Comparison of ENCODE assay signal across 8 cellular contexts in the genomic region with DNA sequence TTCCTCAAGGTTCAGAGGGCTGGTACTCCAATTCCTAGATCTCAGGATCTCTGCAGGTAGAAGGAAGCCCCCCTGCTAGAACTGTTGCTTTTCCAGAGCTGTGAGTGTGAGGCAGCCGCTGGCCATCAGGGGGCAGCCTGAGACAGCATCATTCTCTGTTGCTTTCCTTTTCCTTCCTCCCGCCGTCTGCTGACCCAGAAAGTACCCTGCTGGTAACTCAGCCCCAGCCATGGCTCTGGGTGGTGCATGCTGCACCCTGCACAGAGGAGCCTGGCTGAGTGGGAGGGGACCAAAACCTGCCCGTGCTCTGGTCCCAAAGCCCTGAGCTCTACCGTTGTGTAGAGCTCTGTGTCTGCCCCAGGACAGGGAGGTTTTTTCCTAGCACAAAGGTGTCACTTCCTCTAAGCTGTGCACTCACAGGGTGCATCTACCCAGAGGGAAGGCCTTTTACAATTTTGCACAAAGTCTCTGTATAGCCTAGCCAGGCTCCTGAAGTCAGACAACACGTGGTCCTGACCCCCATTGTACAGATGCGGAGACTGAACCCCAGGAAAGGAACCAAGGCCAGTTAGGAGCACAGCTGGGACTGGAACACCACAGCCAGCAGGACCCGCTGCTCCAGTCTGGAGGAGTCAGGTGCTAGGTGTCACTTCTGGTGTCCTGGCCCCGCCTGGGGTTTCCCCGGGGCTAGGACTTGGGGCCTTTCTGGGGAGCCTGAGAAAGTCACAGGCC. TPM values are rescaled to one million over a fixed set of nuclear protein-coding genes. Genes with fewer than 3 reads are reported as not detected.
A peak's percentile ranks its signal among the peaks of the same experiment; 100 is the strongest.
DNase-seq lines count a peak whose midpoint lies in the region; ATAC-seq and TF ChIP-seq lines count a peak whose summit lies in the region.

No MANE protein-coding gene starts in this region.

- no peaks in the 10 kb centered on the region for H3K79me2 ChIP-seq in neural cell (replicated peaks; ENCODE audit: insufficient read depth, low read length)

- peak; percentile 69 to 90 (median 87) for DNase-seq in Peyer's patch
- peak; percentile 83 to 87 for DNase-seq in activated T-cell treated with anti-CD3 and anti-CD28 coated beads, Interleukin-2, amount 50 U/mL, for 48 hours
- DNase-seq in esophagus squamous epithelium (lab: John Stamatoyannopoulos, UW) = no peak
- DNase-seq in stimulated activated naive CD4-positive, alpha-beta T cell (lab: John Stamatoyannopoulos, UW) = peak; percentile 55 to 86 (median 66)

- peak overlapping the region in 3 of 4 donors; percentile 9 to 42 (median 25) for H3K27ac ChIP-seq in Peyer's patch
- peak overlapping the region; percentile 4 to 80 (median 64) for H3K27ac ChIP-seq in esophagus squamous epithelium
- no peak overlapping the region for H3K27ac ChIP-seq in neural cell (ENCODE audit: low read length)

- H2AFZ ChIP-seq in neural cell (ENCODE audit: low read depth, low read length) = no peak overlapping the region

- H3K9me3 ChIP-seq in Peyer's patch (no peaks in the 10 kb centered on the region), esophagus squamous epithelium (no peaks in the 10 kb centered on the region), neural cell (ENCODE audit: low read length) (no peaks in the 10 kb centered on the region)

- no peaks in the 10 kb centered on the region for H4K20me1 ChIP-seq in neural cell (ENCODE audit: insufficient read depth)

- no peak for TF ChIP-seq EP300 in neural cell (conservative IDR thresholded peaks at IDR 0.05; ENCODE audit: poor library complexity, severe bottlenecking)

- peak; percentile 99 for TF ChIP-seq RAD21 in neural cell (conservative IDR thresholded peaks at IDR 0.05)

- ATAC-seq in GM19023 (IDR thresholded peaks at IDR 0.05; ENCODE audit: unreplicated experiment) = no peak

- H3K4me3 ChIP-seq in GM12875 (ENCODE audit: low read depth, low read length) (no peak overlapping the region), Peyer's patch (no peak overlapping the region), esophagus squamous epithelium (peak overlapping the region in 2 of 4 donors; percentile 13 to 41), neural cell (ENCODE audit: low read length) (no peak overlapping the region)

- H3K27me3 ChIP-seq in Peyer's patch (no peaks in the 10 kb centered on the region), esophagus squamous epithelium (peaks cover 0 to 1% (median 0%) of the 10 kb centered on the region in 4 donors), neural cell (ENCODE audit: insufficient read depth, low read depth, low read length) (peaks cover 4% of the 10 kb centered on the region)

- TF ChIP-seq POLR2A in Peyer's patch (IDR thresholded peaks at IDR 0.05) (no peak), esophagus squamous epithelium (IDR thresholded peaks at IDR 0.05) (no peak)

- no peak overlapping the region for H3K9ac ChIP-seq in neural cell (ENCODE audit: low read length)

- peak; percentile 93 for TF ChIP-seq CTCF in GM12875 (IDR thresholded peaks at IDR 0.05; ENCODE audit: borderline replicate concordance, insufficient read depth, low read depth, low read length)
- peak; percentile 60 for TF ChIP-seq CTCF in LNCAP (IDR thresholded peaks at IDR 0.05)
- peak; percentile 73 to 97 (median 92) for TF ChIP-seq CTCF in Peyer's patch (IDR thresholded peaks at IDR 0.05)
- TF ChIP-seq CTCF in esophagus squamous epithelium (IDR thresholded peaks at IDR 0.05) = peak; percentile 85 to 96 (median 93)
- TF ChIP-seq CTCF in neural cell (IDR thresholded peaks at IDR 0.05; ENCODE audit: poor library complexity, severe bottlenecking) = peak; percentile 97

- 0 to 3% methylated on average over 3 to 5 of the region's 10 CpGs for WGBS in esophagus squamous epithelium, 2 donors

- H3K4me2 ChIP-seq in neural cell (ENCODE audit: low read length) = no peak overlapping the region

- H3K36me3 ChIP-seq in Peyer's patch (no peaks in the 10 kb centered on the region), esophagus squamous epithelium (no peaks in the 10 kb centered on the region), neural cell (ENCODE audit: insufficient read depth, low read length) (no peaks in the 10 kb centered on the region)

- intact Hi-C loops in esophagus squamous epithelium (cut with DNase I) = loop anchor here (2.0 to 10.0 kb wide), 3 partner anchors 108 to 286 kb away; a partner anchor contains a TSS

- H3K4me1 ChIP-seq in Peyer's patch (no peaks in the 10 kb centered on the region), esophagus squamous epithelium (peaks cover 17 to 82% (median 58%) of the 10 kb centered on the region in 3 donors)

- H3K9me2 ChIP-seq in neural cell (ENCODE audit: insufficient read depth, low read length) = no peaks in the 10 kb centered on the region

- no peaks in the 10 kb centered on the region for H3F3A ChIP-seq in neural cell (ENCODE audit: insufficient read depth, low read length, poor library complexity, severe bottlenecking)

TF ChIP-seq in neural cell, 6 proteins besides CTCF, POLR2A, EP300 and RAD21:
- no peak for TF ChIP-seq POLR2AphosphoS5 (IDR thresholded peaks at IDR 0.05)
- TF ChIP-seq, protein P1, sequence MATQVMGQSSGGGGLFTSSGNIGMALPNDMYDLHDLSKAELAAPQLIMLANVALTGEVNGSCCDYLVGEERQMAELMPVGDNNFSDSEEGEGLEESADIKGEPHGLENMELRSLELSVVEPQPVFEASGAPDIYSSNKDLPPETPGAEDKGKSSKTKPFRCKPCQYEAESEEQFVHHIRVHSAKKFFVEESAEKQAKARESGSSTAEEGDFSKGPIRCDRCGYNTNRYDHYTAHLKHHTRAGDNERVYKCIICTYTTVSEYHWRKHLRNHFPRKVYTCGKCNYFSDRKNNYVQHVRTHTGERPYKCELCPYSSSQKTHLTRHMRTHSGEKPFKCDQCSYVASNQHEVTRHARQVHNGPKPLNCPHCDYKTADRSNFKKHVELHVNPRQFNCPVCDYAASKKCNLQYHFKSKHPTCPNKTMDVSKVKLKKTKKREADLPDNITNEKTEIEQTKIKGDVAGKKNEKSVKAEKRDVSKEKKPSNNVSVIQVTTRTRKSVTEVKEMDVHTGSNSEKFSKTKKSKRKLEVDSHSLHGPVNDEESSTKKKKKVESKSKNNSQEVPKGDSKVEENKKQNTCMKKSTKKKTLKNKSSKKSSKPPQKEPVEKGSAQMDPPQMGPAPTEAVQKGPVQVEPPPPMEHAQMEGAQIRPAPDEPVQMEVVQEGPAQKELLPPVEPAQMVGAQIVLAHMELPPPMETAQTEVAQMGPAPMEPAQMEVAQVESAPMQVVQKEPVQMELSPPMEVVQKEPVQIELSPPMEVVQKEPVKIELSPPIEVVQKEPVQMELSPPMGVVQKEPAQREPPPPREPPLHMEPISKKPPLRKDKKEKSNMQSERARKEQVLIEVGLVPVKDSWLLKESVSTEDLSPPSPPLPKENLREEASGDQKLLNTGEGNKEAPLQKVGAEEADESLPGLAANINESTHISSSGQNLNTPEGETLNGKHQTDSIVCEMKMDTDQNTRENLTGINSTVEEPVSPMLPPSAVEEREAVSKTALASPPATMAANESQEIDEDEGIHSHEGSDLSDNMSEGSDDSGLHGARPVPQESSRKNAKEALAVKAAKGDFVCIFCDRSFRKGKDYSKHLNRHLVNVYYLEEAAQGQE (IDR thresholded peaks at IDR 0.05; ENCODE audit: borderline replicate concordance) = no peak
- TF ChIP-seq SMC3 (conservative IDR thresholded peaks at IDR 0.05; ENCODE audit: poor library complexity) = peak; percentile 98
- TF ChIP-seq TAF1 (IDR thresholded peaks at IDR 0.05; ENCODE audit: low read depth) = no peak

RNA-seq across cellular contexts. Expression of a gene that starts 5.6 kb away (rescaled TPM):
- 1 to 10 TPM in 2 of 4 donors, under 1 TPM in 1, not detected in 1; 0.80 to 3.5 (median 2.3) TPM for total RNA-seq in Peyer's patch
- 1 to 10 TPM in 2 of 4 donors, not detected in 2; 1.6 to 4.5 TPM for total RNA-seq in esophagus squamous epithelium
- polyA plus RNA-seq in neural cell = 0.84 and 0.97 TPM in 2 replicates
- polyA minus RNA-seq in neural cell = 0.73 and 1.3 TPM in 2 replicates

RNA-seq across cellular contexts. Expression of a gene that starts 35.5 kb away (rescaled TPM):
- total RNA-seq in Peyer's patch (not detected), esophagus squamous epithelium (not detected)
- not detected in 2 replicates for polyA plus RNA-seq in neural cell
- polyA minus RNA-seq in neural cell = not detected in 2 replicates

RNA-seq across cellular contexts. Expression of a gene that starts 57.3 kb away (rescaled TPM):
- total RNA-seq in Peyer's patch (under 1 TPM in 1 of 4 donors, not detected in 3; 0.47 TPM), esophagus squamous epithelium (not detected)
- polyA plus RNA-seq in neural cell = not detected in 2 replicates
- polyA minus RNA-seq in neural cell = not detected in 2 replicates
